In the genomic region with DNA sequence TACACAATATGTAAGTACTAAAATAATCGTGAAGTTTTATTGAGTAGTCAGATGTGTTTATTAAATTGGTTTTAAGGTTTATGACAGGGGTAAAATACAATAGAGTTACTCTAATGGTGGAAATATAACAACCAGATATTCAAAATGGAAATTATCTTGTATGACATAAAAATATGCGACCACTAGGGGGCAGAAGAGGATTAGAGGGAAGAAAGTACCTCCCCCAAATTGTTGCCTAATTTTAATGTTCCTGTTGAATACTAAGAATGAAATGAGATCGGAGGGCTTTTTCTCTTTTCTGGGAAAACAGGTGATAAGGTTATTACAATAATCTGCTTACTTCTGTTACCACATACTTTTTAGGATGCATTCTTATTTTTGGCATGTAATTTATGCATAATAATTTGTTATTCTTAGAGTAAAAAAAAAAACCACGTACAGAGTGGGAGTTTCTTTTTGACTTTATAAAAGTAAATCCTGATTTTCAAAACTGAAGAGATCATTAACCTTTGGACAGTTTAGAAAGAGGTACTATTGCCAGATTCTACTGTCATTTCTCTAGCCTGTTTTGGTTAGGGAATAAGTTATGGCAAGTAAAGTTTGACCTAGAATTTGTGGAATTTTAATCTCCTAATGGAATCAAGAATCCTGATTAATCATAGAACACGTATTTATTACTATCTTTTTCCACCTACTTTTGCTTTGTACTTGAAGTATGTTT, we compare ENCODE assay signal across 9 cellular contexts.
DNase-seq lines count a peak whose midpoint lies in the region; ATAC-seq and TF ChIP-seq lines count a peak whose summit lies in the region.
"Had no signal": no experiment of that assay in that cellular context is flagged by ENCODE, and none has a peak within 500 bp of the region (broad histone marks: within the 10 kb centered on the region; RNA-seq: fewer than 3 reads in every experiment).

No MANE protein-coding gene starts in this region.

- TF ChIP-seq CTCF in AG04449 (IDR thresholded peaks at IDR 0.05; ENCODE audit: insufficient read depth, low read length, missing control alignments): peak; percentile 50
- TF ChIP-seq CTCF in GM06990 (IDR thresholded peaks at IDR 0.05; ENCODE audit: insufficient read depth, low read length, poor library complexity, severe bottlenecking): peak; percentile 61
- TF ChIP-seq CTCF in brain microvascular endothelial cell (IDR thresholded peaks at IDR 0.05; ENCODE audit: low read depth, low read length, missing control alignments): peak; percentile 57
- peak; percentile 61 to 89 (median 79) for TF ChIP-seq CTCF in uterus (IDR thresholded peaks at IDR 0.05)

- H3K27ac ChIP-seq in brain microvascular endothelial cell (no peak overlapping the region), uterus (peak overlapping the region; percentile 55 to 76)

- H3K4me1 ChIP-seq in uterus: no peaks in the 10 kb centered on the region

- CTCF ChIA-PET in AG04449 (lab: Yijun Ruan, JAX): interaction anchor here (0.6 to 10.8 kb wide), 19 partner anchors 9 to 1372 kb away, joined by 3 to 118 read pairs (median 4); no protein-coding TSS in a partner anchor

- in situ Hi-C loops in brain microvascular endothelial cell (cut with HindIII; ENCODE audit: low pct_ligation_motif_present, low sequenced_read_pairs): no loop called here

- ATAC-seq in HG03439 (IDR thresholded peaks at IDR 0.05; ENCODE audit: unreplicated experiment) (peak; percentile 67), HG02970 (IDR thresholded peaks at IDR 0.05; ENCODE audit: low FRiP score, unreplicated experiment) (no peak)
- ATAC-seq: mucosa of descending colon had no signal

- no peaks in the 10 kb centered on the region for H3K9me3 ChIP-seq in uterus
- H3K9me3 ChIP-seq: mucosa of descending colon had no signal

- no peak for TF ChIP-seq POLR2A in uterus (IDR thresholded peaks at IDR 0.05)

- intact Hi-C loops in uterus (cut with DNase I; ENCODE audit: low total_unique reads): loop anchor here (10.0 kb wide), 1 partner anchor 1360 kb away; no protein-coding TSS in a partner anchor

- no peaks in the 10 kb centered on the region for H3K36me3 ChIP-seq in GM06990 (ENCODE audit: control insufficient read depth, insufficient read depth, low read length)
- H3K36me3 ChIP-seq in brain microvascular endothelial cell (replicated peaks): no peaks in the 10 kb centered on the region
- no peaks in the 10 kb centered on the region for H3K36me3 ChIP-seq in uterus

- POLR2A ChIA-PET in AG04449 (lab: Yijun Ruan, JAX): no interaction called here

- H3K27me3 ChIP-seq in GM06990 (replicated peaks; ENCODE audit: control insufficient read depth, insufficient read depth, low read length): no peaks in the 10 kb centered on the region
- no peaks in the 10 kb centered on the region for H3K27me3 ChIP-seq in brain microvascular endothelial cell (replicated peaks)
- no peaks in the 10 kb centered on the region for H3K27me3 ChIP-seq in uterus

- no peak for DNase-seq in AG04449 (ENCODE audit: low read depth, low spot score)
- no peak for DNase-seq in GM06990 (ENCODE audit: extremely low read depth, insufficient read length)
- DNase-seq in NCI-H82 (lab: John Stamatoyannopoulos, UW): peak; percentile 82
- DNase-seq in brain microvascular endothelial cell: peak; percentile 6
- DNase-seq in kidney tubule cell (ENCODE audit: low spot score): peak; percentile 61
- peak in 1 of 2 donors; percentile 44 for DNase-seq in uterus

- H3K4me3 ChIP-seq in AG04449 (ENCODE audit: low read depth, low read length) (no peak overlapping the region), GM06990 (replicated peaks; ENCODE audit: low read depth, low read length) (no peak overlapping the region), brain microvascular endothelial cell (ENCODE audit: low read depth, low read length) (no peak overlapping the region), uterus (peak overlapping the region in 1 of 2 donors; percentile 10)
- H3K4me3 ChIP-seq: mucosa of descending colon had no signal

Comparison
In these comparisons a context has a peak if more than half of its experiments do, and no peak if none do; other contexts are left out.
1. DNase-seq: peak in NCI-H82 (single experiment), brain microvascular endothelial cell (single experiment) and kidney tubule cell (single experiment); none in AG04449 (single experiment) and GM06990 (single experiment).
2. Peak in every context shown above with its lines, with median percentiles within 50 percentile points of each other: CTCF ChIP-seq.